11 cellular contexts compared by ENCODE assay signal in the genomic region with DNA sequence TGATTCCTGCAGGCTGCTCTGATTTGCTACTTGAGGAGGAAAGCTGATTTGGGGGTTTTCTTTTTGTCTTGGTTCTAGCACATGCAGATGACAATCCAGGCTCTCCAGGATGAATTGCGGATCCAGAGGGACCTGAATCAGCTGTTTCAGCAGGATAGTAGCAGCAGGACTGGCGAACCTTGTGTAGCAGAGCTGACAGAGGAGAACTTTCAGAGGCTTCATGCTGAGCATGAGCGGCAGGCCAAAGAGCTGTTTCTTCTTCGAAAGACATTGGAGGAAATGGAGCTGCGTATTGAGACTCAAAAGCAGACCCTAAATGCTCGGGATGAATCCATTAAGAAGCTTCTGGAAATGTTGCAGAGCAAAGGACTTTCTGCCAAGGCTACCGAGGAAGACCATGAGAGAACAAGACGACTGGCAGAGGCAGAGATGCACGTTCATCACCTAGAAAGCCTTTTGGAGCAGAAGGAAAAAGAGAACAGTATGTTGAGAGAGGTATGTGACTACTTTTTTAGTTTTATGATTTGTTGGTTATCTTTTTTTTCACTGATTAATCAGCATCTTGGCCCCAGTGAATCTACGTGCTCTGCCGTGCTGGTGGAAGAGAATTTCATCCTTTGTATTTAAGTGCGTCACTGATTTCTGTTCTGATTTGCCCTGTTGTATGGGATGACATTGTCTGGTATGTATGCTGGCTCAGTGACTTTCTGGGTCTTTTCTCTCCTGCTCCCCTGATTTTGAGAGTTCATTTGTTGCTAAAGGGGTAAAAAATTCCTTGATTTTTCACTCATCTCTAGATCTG.
A peak's percentile ranks its signal among the peaks of the same experiment; 100 is the strongest.
DNase-seq lines count a peak whose midpoint lies in the region; ATAC-seq and TF ChIP-seq lines count a peak whose summit lies in the region.
"Had no signal": no experiment of that assay in that cellular context is flagged by ENCODE, and none has a peak within 500 bp of the region (broad histone marks: within the 10 kb centered on the region; RNA-seq: fewer than 3 reads in every experiment).

No MANE protein-coding gene starts in this region.

- no peaks in the 10 kb centered on the region for H3K9me3 Mint-ChIP-seq in activated CD4-positive, alpha-beta T cell treated with anti-CD3 and anti-CD28 coated beads, Interleukin-2, amount 10 ng/mL, durations not matched to agents 24 days and 14 days
- H3K9me3 Mint-ChIP-seq in mesothelial cell of epicardium (peaks cover 4% of the 10 kb centered on the region), type B pancreatic cell (no peaks in the 10 kb centered on the region)
- H3K9me3 Mint-ChIP-seq in activated naive CD8-positive, alpha-beta T cell treated with anti-CD3 and anti-CD28 coated beads for 36 hours: peaks cover 5% of the 10 kb centered on the region

- H3K36me3 Mint-ChIP-seq in activated CD4-positive, alpha-beta T cell treated with anti-CD3 and anti-CD28 coated beads, Interleukin-2, amount 10 ng/mL, durations not matched to agents 24 days and 14 days (ENCODE audit: low read depth): peaks cover 2% of the 10 kb centered on the region
- H3K36me3 Mint-ChIP-seq in mesothelial cell of epicardium: peaks cover 3% of the 10 kb centered on the region
- H3K36me3 Mint-ChIP-seq in type B pancreatic cell: peaks cover 3% of the 10 kb centered on the region
- H3K36me3 Mint-ChIP-seq in activated naive CD8-positive, alpha-beta T cell treated with anti-CD3 and anti-CD28 coated beads for 36 hours: peaks cover 3% of the 10 kb centered on the region

- peaks cover 4% of the 10 kb centered on the region for H3K4me1 Mint-ChIP-seq in activated CD4-positive, alpha-beta T cell treated with anti-CD3 and anti-CD28 coated beads, Interleukin-2, amount 10 ng/mL, durations not matched to agents 24 days and 14 days
- H3K4me1 Mint-ChIP-seq in mesothelial cell of epicardium (peaks cover 9% of the 10 kb centered on the region), type B pancreatic cell (ENCODE audit: unreplicated experiment) (peaks cover 14% of the 10 kb centered on the region)
- H3K4me1 Mint-ChIP-seq in activated naive CD8-positive, alpha-beta T cell treated with anti-CD3 and anti-CD28 coated beads for 36 hours: peaks cover 11% of the 10 kb centered on the region

- peak; percentile 44 for DNase-seq in activated CD4-positive, alpha-beta T cell treated with anti-CD3 and anti-CD28 coated beads, Interleukin-2, amount 10 ng/mL, durations not matched to agents 24 days and 14 days
- DNase-seq in activated CD4-positive, alpha-beta T cell treated with anti-CD3 and anti-CD28 coated beads for 4 hours: no peak
- DNase-seq in mesothelial cell of epicardium (ENCODE audit: low spot score in 2 of 2, unreplicated experiment in 2 of 2): no peak
- DNase-seq in type B pancreatic cell (ENCODE audit: extremely low spot score, unreplicated experiment): no peak
- DNase-seq in activated naive CD8-positive, alpha-beta T cell treated with anti-CD3 and anti-CD28 coated beads for 36 hours: no peak
- no peak for DNase-seq in dermis blood vessel endothelial cell
- DNase-seq: activated CD8-positive, alpha-beta memory T cell treated with anti-CD3 and anti-CD28 coated beads, Interleukin-2, amount 50 U/mL, for 48 hours; KG1 had no signal

- H3K27ac ChIP-seq in cingulate gyrus (ENCODE audit: low read depth, low read length): peak overlapping the region; percentile 76
- H3K27ac ChIP-seq: neutrophil had no signal

- H3K27me3 Mint-ChIP-seq in activated CD4-positive, alpha-beta T cell treated with anti-CD3 and anti-CD28 coated beads, Interleukin-2, amount 10 ng/mL, durations not matched to agents 24 days and 14 days: no peaks in the 10 kb centered on the region
- H3K27me3 Mint-ChIP-seq in mesothelial cell of epicardium (ENCODE audit: low read depth) (no peaks in the 10 kb centered on the region), type B pancreatic cell (no peaks in the 10 kb centered on the region)
- no peaks in the 10 kb centered on the region for H3K27me3 Mint-ChIP-seq in activated naive CD8-positive, alpha-beta T cell treated with anti-CD3 and anti-CD28 coated beads for 36 hours

- no peak overlapping the region for H3K4me3 Mint-ChIP-seq in activated CD4-positive, alpha-beta T cell treated with anti-CD3 and anti-CD28 coated beads, Interleukin-2, amount 10 ng/mL, durations not matched to agents 24 days and 14 days
- H3K4me3 Mint-ChIP-seq in mesothelial cell of epicardium (no peak overlapping the region), type B pancreatic cell (peak overlapping the region; percentile 58)
- H3K4me3 Mint-ChIP-seq in activated naive CD8-positive, alpha-beta T cell treated with anti-CD3 and anti-CD28 coated beads for 36 hours: no peak overlapping the region

- intact Hi-C loops in activated CD4-positive, alpha-beta T cell treated with anti-CD3 and anti-CD28 coated beads, Interleukin-2, amount 10 ng/mL, durations not matched to agents 24 days and 14 days (cut with micrococcal nuclease): no loop called here

- no peak for ATAC-seq in HG02571 (IDR thresholded peaks at IDR 0.05; ENCODE audit: unreplicated experiment)

- TF ChIP-seq CTCF in mesothelial cell of epicardium (IDR thresholded peaks at IDR 0.05; ENCODE audit: unreplicated experiment) (no peak), type B pancreatic cell (conservative IDR thresholded peaks at IDR 0.05) (no peak)

- no peak overlapping the region for H3K27ac Mint-ChIP-seq in activated CD4-positive, alpha-beta T cell treated with anti-CD3 and anti-CD28 coated beads, Interleukin-2, amount 10 ng/mL, durations not matched to agents 24 days and 14 days
- H3K27ac Mint-ChIP-seq in mesothelial cell of epicardium: peak overlapping the region; percentile 51
- H3K27ac Mint-ChIP-seq in type B pancreatic cell: peak overlapping the region; percentile 72
- H3K27ac Mint-ChIP-seq in activated naive CD8-positive, alpha-beta T cell treated with anti-CD3 and anti-CD28 coated beads for 36 hours: no peak overlapping the region

Comparison
In these comparisons a context has a peak if more than half of its experiments do, and no peak if none do; other contexts are left out.
1. H3K27ac Mint-ChIP-seq: peak in mesothelial cell of epicardium (single experiment) and type B pancreatic cell (single experiment); none in activated CD4-positive, alpha-beta T cell treated with anti-CD3 and anti-CD28 coated beads, Interleukin-2, amount 10 ng/mL, durations not matched to agents 24 days and 14 days (single experiment) and activated naive CD8-positive, alpha-beta T cell treated with anti-CD3 and anti-CD28 coated beads for 36 hours (single experiment).